Comparison of ENCODE assay signal across 9 cellular contexts in the genomic region with DNA sequence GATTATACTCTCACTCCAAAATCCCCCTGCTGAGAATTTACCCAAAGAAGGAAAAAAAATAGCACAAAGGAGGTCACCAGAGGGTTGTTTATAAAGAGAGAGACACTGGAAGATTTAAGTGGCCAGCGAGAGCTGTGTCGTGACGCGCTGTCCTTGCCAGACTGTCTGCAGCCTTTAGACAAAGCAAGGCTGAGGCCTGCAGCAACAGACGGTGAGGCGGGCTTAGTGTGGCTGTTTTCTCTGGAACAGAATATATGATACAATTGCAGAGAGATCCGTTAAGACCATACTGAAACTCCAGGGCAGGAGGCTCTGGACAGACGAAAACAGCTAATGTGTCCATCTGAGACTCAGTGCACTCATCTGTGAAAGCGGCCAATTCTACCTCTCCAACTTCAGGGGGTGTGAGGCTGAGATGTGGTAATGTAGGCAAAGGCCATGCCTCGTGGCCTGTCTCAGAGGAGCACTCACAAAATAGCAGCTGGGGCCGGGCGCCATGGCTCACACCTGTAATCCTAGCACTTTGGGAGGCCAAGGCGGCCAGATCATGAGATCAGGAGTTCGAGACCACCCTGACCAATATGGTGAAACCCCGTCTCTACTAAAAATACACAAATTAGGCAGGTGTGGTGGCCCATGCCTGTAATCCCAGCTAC. TPM values are rescaled to one million over a fixed set of nuclear protein-coding genes. Genes with fewer than 3 reads are reported as not detected.
DNase-seq lines count a peak whose midpoint lies in the region; ATAC-seq, FAIRE-seq and TF ChIP-seq lines count a peak whose summit lies in the region.
"Had no signal": no experiment of that assay in that cellular context is flagged by ENCODE, and none has a peak within 500 bp of the region (broad histone marks: within the 10 kb centered on the region; RNA-seq: fewer than 3 reads in every experiment).

No MANE protein-coding gene starts in this region.

- no peak for TF ChIP-seq POLR2A in upper lobe of left lung (IDR thresholded peaks at IDR 0.05)

- H3K79me1 ChIP-seq in mesenchymal stem cell (replicated peaks; ENCODE audit: low read length, poor library complexity, severe bottlenecking) = no peaks in the 10 kb centered on the region

- peak overlapping the region; percentile 41 for H4K8ac ChIP-seq in mesenchymal stem cell (ENCODE audit: low read length)

- H3K4ac ChIP-seq in mesenchymal stem cell (ENCODE audit: low read depth in 1 of 2, low read length in 2 of 2) = peak overlapping the region; percentile 3 to 9

- no peak overlapping the region for H3K4me2 ChIP-seq in mesenchymal stem cell (ENCODE audit: low read length, poor library complexity, severe bottlenecking)

- no peak for ATAC-seq in upper lobe of left lung (ENCODE audit: low FRiP score in 2 of 2)

- H2BK12ac ChIP-seq in mesenchymal stem cell (ENCODE audit: low read length in 2 of 2) = peak overlapping the region in 1 of 2 experiments; percentile 0

- H3K27me3 ChIP-seq in bronchial epithelial cell (ENCODE audit: control insufficient read depth, insufficient read depth, low read length) (no peaks in the 10 kb centered on the region), mesenchymal stem cell (ENCODE audit: control insufficient read depth in 1 of 2, insufficient read depth in 1 of 2, low read length in 2 of 2) (no peaks in the 10 kb centered on the region), upper lobe of left lung (no peaks in the 10 kb centered on the region)

- TF ChIP-seq CTCF in bronchial epithelial cell (IDR thresholded peaks at IDR 0.05; ENCODE audit: insufficient read depth, low read length, severe bottlenecking) (no peak), upper lobe of left lung (IDR thresholded peaks at IDR 0.05) (no peak)

- H3K23ac ChIP-seq in mesenchymal stem cell (ENCODE audit: low read length in 2 of 2) = no peak overlapping the region

- H2AFZ ChIP-seq in mesenchymal stem cell (ENCODE audit: low read depth, low read length) = no peak overlapping the region

- H2BK5ac ChIP-seq in mesenchymal stem cell (ENCODE audit: low read depth, low read length, poor library complexity, severe bottlenecking) = no peak overlapping the region

- H3K18ac ChIP-seq in mesenchymal stem cell (ENCODE audit: low read depth in 1 of 2, low read length in 2 of 2) = peak overlapping the region; percentile 7 to 90

- H2AK5ac ChIP-seq in mesenchymal stem cell (ENCODE audit: low read length, severe bottlenecking) = no peak overlapping the region

- peak overlapping the region; percentile 14 for H4K91ac ChIP-seq in mesenchymal stem cell (ENCODE audit: low read length)

- H3K9ac ChIP-seq in mesenchymal stem cell (ENCODE audit: low read length) = no peak overlapping the region

- 48% methylated on average over 15 of the region's 15 CpGs for WGBS in mesenchymal stem cell
- 71 to 84% methylated on average over 14 of the region's 15 CpGs for WGBS in upper lobe of left lung, 2 donors

- peaks cover 4% of the 10 kb centered on the region for H3K4me1 ChIP-seq in mesenchymal stem cell (ENCODE audit: control insufficient read depth, insufficient read depth, low read depth, low read length)
- peaks cover 7 to 18% (median 12%) of the 10 kb centered on the region in 4 donors for H3K4me1 ChIP-seq in upper lobe of left lung

- H3K27ac ChIP-seq in mesenchymal stem cell (ENCODE audit: low read length, poor library complexity, severe bottlenecking) (no peak overlapping the region), upper lobe of left lung (peak overlapping the region in 3 of 4 donors; percentile 3 to 42 (median 26))

- H2BK15ac ChIP-seq in mesenchymal stem cell (ENCODE audit: low read depth, poor library complexity, severe bottlenecking) = peak overlapping the region; percentile 13

- DNase-seq in NCI-H524 treated with DMSO at 0.1 percent for 48 hours (lab: John Stamatoyannopoulos, UW) (peak; percentile 58), bronchial epithelial cell (ENCODE audit: low read depth) (no peak), mesenchymal stem cell (peak; percentile 93), upper lobe of left lung (no peak), SHP77 treated with DMSO at 0.1 percent for 48 hours (lab: John Stamatoyannopoulos, UW) (no peak)
- DNase-seq in activated CD4-positive, alpha-beta T cell treated with anti-CD3 and anti-CD28 coated beads, Interleukin-2, amount 50 U/mL, for 1 hour = no peak
- DNase-seq in activated CD4-positive, alpha-beta T cell treated with anti-CD3 and anti-CD28 coated beads for 1 hour = no peak
- DNase-seq: mammary epithelial cell had no signal

- peak; percentile 7 for FAIRE-seq in bronchial epithelial cell (lab: Jason Lieb, UNC)
- FAIRE-seq: TTC549 had no signal

- H3K9me3 ChIP-seq in mesenchymal stem cell (ENCODE audit: control insufficient read depth, low read length) = no peaks in the 10 kb centered on the region
- H3K9me3 ChIP-seq in upper lobe of left lung = no peaks in the 10 kb centered on the region

- H3K36me3 ChIP-seq in bronchial epithelial cell (ENCODE audit: control insufficient read depth, insufficient read depth, low read length) (peaks cover 3% of the 10 kb centered on the region), mesenchymal stem cell (ENCODE audit: control insufficient read depth in 1 of 2, insufficient read depth in 2 of 2, low read depth in 1 of 2, low read length in 2 of 2) (peaks cover 24 to 25% of the 10 kb centered on the region in 2 experiments), upper lobe of left lung (peaks cover 0 to 23% (median 12%) of the 10 kb centered on the region in 4 donors)

- H3K4me3 ChIP-seq in bronchial epithelial cell (ENCODE audit: low read depth, low read length) = no peak overlapping the region
- no peak overlapping the region for H3K4me3 ChIP-seq in mesenchymal stem cell (ENCODE audit: insufficient read depth in 1 of 2, low read depth in 1 of 2, low read length in 2 of 2)
- H3K4me3 ChIP-seq in upper lobe of left lung = no peak overlapping the region

- no peak for TF ChIP-seq EP300 in upper lobe of left lung (IDR thresholded peaks at IDR 0.05)

- no peak overlapping the region for H2BK120ac ChIP-seq in mesenchymal stem cell (ENCODE audit: low read depth, low read length)

- peak overlapping the region in 1 of 2 experiments; percentile 57 for H3K14ac ChIP-seq in mesenchymal stem cell (ENCODE audit: low read length in 2 of 2)

RNA-seq across cellular contexts. Expression of gene ANAPC7, which starts 36.2 kb away (rescaled TPM):
- total RNA-seq in bronchial epithelial cell = 36.1 and 44.4 TPM in 2 replicates
- 20.3 TPM for polyA plus RNA-seq in mesenchymal stem cell (2013, experiment 1 of 2)
- polyA plus RNA-seq in mesenchymal stem cell (2013, experiment 2 of 2) = 21.0 TPM
- 10 to 100 TPM; 33.5 to 90.1 (median 43.1) TPM for total RNA-seq in upper lobe of left lung

Comparison
In these comparisons a context has a peak if more than half of its experiments do, and no peak if none do; other contexts are left out.
1. DNase-seq: peak in NCI-H524 treated with DMSO at 0.1 percent for 48 hours (single experiment) and mesenchymal stem cell (single experiment); none in bronchial epithelial cell (single experiment), upper lobe of left lung (0 of 2), activated CD4-positive, alpha-beta T cell treated with anti-CD3 and anti-CD28 coated beads, Interleukin-2, amount 50 U/mL, for 1 hour (single experiment), SHP77 treated with DMSO at 0.1 percent for 48 hours (single experiment) and activated CD4-positive, alpha-beta T cell treated with anti-CD3 and anti-CD28 coated beads for 1 hour (single experiment).